Comparison of ENCODE assay signal across 14 cellular contexts in the genomic region with DNA sequence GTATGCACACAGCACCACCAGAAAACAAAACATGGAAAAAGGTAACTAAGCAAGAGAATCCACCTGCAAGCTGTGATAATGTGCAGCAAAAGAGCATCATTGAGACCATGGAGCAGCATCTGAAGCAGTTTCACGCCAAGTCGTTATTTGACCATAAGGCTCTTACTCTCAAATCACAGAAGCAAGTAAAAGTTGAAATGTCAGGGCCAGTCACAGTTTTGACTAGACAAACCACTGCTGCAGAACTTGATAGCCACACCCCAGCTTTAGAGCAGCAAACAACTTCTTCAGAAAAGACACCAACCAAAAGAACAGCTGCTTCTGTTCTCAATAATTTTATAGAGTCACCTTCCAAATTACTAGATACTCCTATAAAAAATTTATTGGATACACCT.
DNase-seq lines count a peak whose midpoint lies in the region; ATAC-seq and TF ChIP-seq lines count a peak whose summit lies in the region.
"Had no signal": no experiment of that assay in that cellular context is flagged by ENCODE, and none has a peak within 500 bp of the region (broad histone marks: within the 10 kb centered on the region; RNA-seq: fewer than 3 reads in every experiment).

No MANE protein-coding gene starts in this region.

- TF ChIP-seq CTCF in natural killer cell (IDR thresholded peaks at IDR 0.05) (no peak), stomach (IDR thresholded peaks at IDR 0.05) (no peak)

- in situ Hi-C loops in GM23248 (cut with MboI), result no loop called here

- 92 to 96% (median 95%) methylated on average over 2 of the region's 2 CpGs for WGBS in stomach, 5 donors
- 97 to 98% methylated on average over 2 of the region's 2 CpGs for WGBS in GM23248 (ENCODE audit: low coverage in 1 of 2, low lambda C conversion rate in 2 of 2, missing lambda C conversion rate in 2 of 2), 2 experiments

- H3K27ac ChIP-seq in stomach, result no peak overlapping the region
- H3K27ac ChIP-seq in GM23248, result no peak overlapping the region

- no peaks in the 10 kb centered on the region for H3K79me2 ChIP-seq in GM23248 (ENCODE audit: insufficient read depth)

- H3K4me3 ChIP-seq in stomach, result no peak overlapping the region
- H3K4me3 ChIP-seq in GM23248, result no peak overlapping the region

- no peaks in the 10 kb centered on the region for H3K27me3 Mint-ChIP-seq in natural killer cell (ENCODE audit: low read depth in 2 of 2)
- H3K27me3 Mint-ChIP-seq in activated CD4-positive, alpha-beta memory T cell treated with anti-CD3 and anti-CD28 coated beads for 36 hours, result no peaks in the 10 kb centered on the region

- peak overlapping the region; percentile 77 to 88 for H3K27ac Mint-ChIP-seq in natural killer cell
- H3K27ac Mint-ChIP-seq in activated CD4-positive, alpha-beta memory T cell treated with anti-CD3 and anti-CD28 coated beads for 36 hours, result no peak overlapping the region

- DNase-seq in natural killer cell (no peak), stomach (no peak), GM23248 (no peak), NCI-H128 (lab: John Stamatoyannopoulos, UW; ENCODE audit: unreplicated experiment) (no peak)
- no peak for DNase-seq in activated CD4-positive, alpha-beta memory T cell treated with anti-CD3 and anti-CD28 coated beads for 36 hours
- DNase-seq: activated naive CD4-positive, alpha-beta T cell treated with anti-CD3 and anti-CD28 coated beads, Interleukin-2, amount 50 U/mL, for 16 hours; glutamatergic neuron; NCI-H1436; NCI-H82; SHP77; T1000 had no signal

- H4K20me1 ChIP-seq in GM23248 (ENCODE audit: insufficient read depth), result no peaks in the 10 kb centered on the region

- no peaks in the 10 kb centered on the region for H3F3A ChIP-seq in GM23248 (ENCODE audit: insufficient read depth)

- H3K4me1 Mint-ChIP-seq in natural killer cell, result peaks cover 88 to 89% of the 10 kb centered on the region in 2 donors
- H3K4me1 Mint-ChIP-seq in activated CD4-positive, alpha-beta memory T cell treated with anti-CD3 and anti-CD28 coated beads for 36 hours (ENCODE audit: low read depth), result peaks cover 8% of the 10 kb centered on the region

- TF ChIP-seq POLR2A in stomach (IDR thresholded peaks at IDR 0.05), result no peak

- H3K36me3 ChIP-seq in stomach (peaks cover 5 to 48% (median 46%) of the 10 kb centered on the region in 4 donors), GM23248 (ENCODE audit: low read depth) (peaks cover 5% of the 10 kb centered on the region; the same call in 1 of the 2 replicates)

- ATAC-seq in GM19043 (IDR thresholded peaks at IDR 0.05; ENCODE audit: low read depth, unreplicated experiment) (peak; percentile 13), HG02610 (IDR thresholded peaks at IDR 0.05; ENCODE audit: unreplicated experiment) (peak; percentile 22), HG03196 (IDR thresholded peaks at IDR 0.05; ENCODE audit: unreplicated experiment) (peak; percentile 25), natural killer cell (peak; percentile 51 to 72 (median 53))

- peak overlapping the region; percentile 73 for H3K4me3 Mint-ChIP-seq in natural killer cell
- no peak overlapping the region for H3K4me3 Mint-ChIP-seq in activated CD4-positive, alpha-beta memory T cell treated with anti-CD3 and anti-CD28 coated beads for 36 hours

- no peak for TF ChIP-seq EP300 in stomach (IDR thresholded peaks at IDR 0.05)

- peaks cover 20% of the 10 kb centered on the region for H3K36me3 Mint-ChIP-seq in natural killer cell
- H3K36me3 Mint-ChIP-seq in activated CD4-positive, alpha-beta memory T cell treated with anti-CD3 and anti-CD28 coated beads for 36 hours, result peaks cover 55% of the 10 kb centered on the region

- H3K9me3 Mint-ChIP-seq in natural killer cell, result no peaks in the 10 kb centered on the region
- no peaks in the 10 kb centered on the region for H3K9me3 Mint-ChIP-seq in activated CD4-positive, alpha-beta memory T cell treated with anti-CD3 and anti-CD28 coated beads for 36 hours

- no peaks in the 10 kb centered on the region for H3K9me2 ChIP-seq in GM23248 (ENCODE audit: insufficient read depth)

- H3K4me2 ChIP-seq in GM23248 (ENCODE audit: unreplicated experiment), result no peak overlapping the region

- H3K27me3 ChIP-seq in stomach, result no peaks in the 10 kb centered on the region
- H3K27me3 ChIP-seq in GM23248 (replicated peaks; ENCODE audit: insufficient read depth), result no peaks in the 10 kb centered on the region

- CTCF ChIA-PET in activated CD4-positive, alpha-beta memory T cell treated with anti-CD3 and anti-CD28 coated beads for 36 hours (lab: Charles Lee), result no interaction called here

- peaks cover 0 to 5% (median 0%) of the 10 kb centered on the region in 4 donors for H3K4me1 ChIP-seq in stomach
- no peaks in the 10 kb centered on the region for H3K4me1 ChIP-seq in GM23248 (ENCODE audit: insufficient read depth)

- H2AFZ ChIP-seq in GM23248, result no peak overlapping the region

- no peaks in the 10 kb centered on the region for H3K9me3 ChIP-seq in stomach
- H3K9me3 ChIP-seq in GM23248 (ENCODE audit: low read depth), result no peaks in the 10 kb centered on the region

- POLR2A ChIA-PET in activated CD4-positive, alpha-beta memory T cell treated with anti-CD3 and anti-CD28 coated beads for 36 hours (lab: Charles Lee), result no interaction called here

- no peak overlapping the region for H3K9ac ChIP-seq in GM23248

- intact Hi-C loops in natural killer cell (cut with micrococcal nuclease) (loop anchor here (5.0 kb wide), 1 partner anchor 35 kb away; no protein-coding TSS in a partner anchor), stomach (cut with DNase I; ENCODE audit: low total_unique reads) (no loop called here)
- intact Hi-C loops in activated CD4-positive, alpha-beta memory T cell treated with anti-CD3 and anti-CD28 coated beads for 36 hours (cut with micrococcal nuclease), result no loop called here
